In the genomic region with DNA sequence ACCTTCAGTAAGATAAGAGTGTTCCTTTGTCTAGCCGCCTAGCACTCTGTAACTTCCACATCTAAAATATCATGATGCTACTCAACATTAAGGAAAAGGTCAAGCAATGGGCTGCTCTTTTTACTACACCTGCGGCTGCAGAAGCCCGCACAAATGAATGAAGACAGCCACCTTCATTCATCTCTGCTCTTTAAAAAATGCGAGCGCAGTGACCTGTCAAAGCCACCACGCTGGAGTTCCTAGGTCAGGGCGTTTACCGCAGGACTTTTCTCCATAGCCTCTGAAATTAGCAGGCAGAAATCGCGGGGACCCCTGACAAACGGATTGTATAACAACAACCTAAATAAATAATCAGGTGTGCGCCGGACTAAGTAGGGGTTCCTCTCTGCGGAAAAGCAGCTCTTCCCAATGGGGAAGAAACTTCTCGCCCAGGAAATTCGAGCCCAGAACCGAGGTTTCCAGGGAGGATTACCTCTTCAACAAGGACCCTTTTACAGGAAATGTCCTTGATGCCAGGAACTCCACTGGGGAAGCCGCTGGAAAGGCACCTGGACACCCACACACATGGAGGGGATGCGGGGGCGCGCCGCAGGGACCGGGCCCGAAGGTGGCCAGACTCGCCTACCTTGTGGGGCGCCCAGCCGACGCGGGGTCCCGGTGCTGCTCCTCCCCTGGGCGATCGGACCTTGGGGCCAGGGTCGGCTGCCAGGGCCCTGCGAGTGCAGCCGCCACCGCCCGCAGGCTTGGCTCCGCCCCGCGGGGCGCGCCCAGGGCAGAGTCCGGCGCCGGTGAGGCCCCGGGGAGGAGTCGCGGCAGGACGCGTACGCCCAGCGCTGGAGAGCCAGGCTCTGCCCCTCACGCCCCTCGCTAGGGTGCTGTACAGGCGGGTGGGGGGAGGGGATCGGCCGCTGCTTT, we compare ENCODE assay signal across 10 cellular contexts. TPM values are rescaled to one million over a fixed set of nuclear protein-coding genes. Genes with fewer than 3 reads are reported as not detected.
A peak's percentile ranks its signal among the peaks of the same experiment; 100 is the strongest.
DNase-seq lines count a peak whose midpoint lies in the region; ATAC-seq and TF ChIP-seq lines count a peak whose summit lies in the region.
"Had no signal": no experiment of that assay in that cellular context is flagged by ENCODE, and none has a peak within 500 bp of the region (broad histone marks: within the 10 kb centered on the region; RNA-seq: fewer than 3 reads in every experiment).

A gene with protein sequence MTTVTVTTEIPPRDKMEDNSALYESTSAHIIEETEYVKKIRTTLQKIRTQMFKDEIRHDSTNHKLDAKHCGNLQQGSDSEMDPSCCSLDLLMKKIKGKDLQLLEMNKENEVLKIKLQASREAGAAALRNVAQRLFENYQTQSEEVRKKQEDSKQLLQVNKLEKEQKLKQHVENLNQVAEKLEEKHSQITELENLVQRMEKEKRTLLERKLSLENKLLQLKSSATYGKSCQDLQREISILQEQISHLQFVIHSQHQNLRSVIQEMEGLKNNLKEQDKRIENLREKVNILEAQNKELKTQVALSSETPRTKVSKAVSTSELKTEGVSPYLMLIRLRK (minus strand): TSS at position 751 of the 915 bp plus-strand sequence. CDS start 16,670 bp downstream, outside the sequence.

- peak within 1 kb of the TSS; percentile 77 for H3K4me3 Mint-ChIP-seq in MCF 10A (ENCODE audit: unreplicated experiment)

- POLR2A ChIA-PET in MCF 10A (lab: Yijun Ruan, JAX), result interaction anchor here (0.9 to 2.0 kb wide), 5 partner anchors 7 to 357 kb away, joined by 3 to 5 read pairs (median 4); no protein-coding TSS in a partner anchor

- H3K27me3 ChIP-seq in stomach smooth muscle (ENCODE audit: control insufficient read depth in 1 of 2, insufficient read depth in 2 of 2, low read length in 2 of 2), result peaks cover 0 to 10% of the 10 kb centered on the region in 2 donors

- no peaks in the 10 kb centered on the region for H3K9me3 Mint-ChIP-seq in MCF 10A (ENCODE audit: unreplicated experiment)

- no peaks in the 10 kb centered on the region for H3K9me3 ChIP-seq in stomach smooth muscle (ENCODE audit: control insufficient read depth in 2 of 2, low read length in 2 of 2)

- H3K4me1 ChIP-seq in stomach smooth muscle (ENCODE audit: control insufficient read depth, insufficient read depth, low read length), result peaks cover 19% of the 10 kb centered on the region

- BruUV-seq in MCF 10A (replicated peaks; lab: Mats Ljungman, UMichigan), result TSS peak; percentile 38

- H3K4me1 Mint-ChIP-seq in MCF 10A (ENCODE audit: insufficient read depth, unreplicated experiment), result peaks cover 21% of the 10 kb centered on the region

- intact Hi-C loops in MCF 10A (cut with micrococcal nuclease), result no loop called here

- peak within 1 kb of the TSS; percentile 87 for H3K27ac Mint-ChIP-seq in MCF 10A (ENCODE audit: low read depth, unreplicated experiment)

- H3K36me3 ChIP-seq in stomach smooth muscle (ENCODE audit: control insufficient read depth in 2 of 2, insufficient read depth in 2 of 2, low read length in 2 of 2), result no peaks in the 10 kb centered on the region

- peak; percentile 41 for DNase-seq in MCF 10A (ENCODE audit: unreplicated experiment)
- peak; percentile 76 for DNase-seq in islet precursor cell
- no peak for DNase-seq in NCI-H187 treated with DMSO at 0.1 percent for 48 hours (lab: John Stamatoyannopoulos, UW)
- no peak for DNase-seq in MV-4-11 (lab: John Stamatoyannopoulos, UW)
- no peak for DNase-seq in activated CD4-positive, alpha-beta T cell treated with anti-CD3 and anti-CD28 coated beads for 48 hours
- DNase-seq: midbrain had no signal

- ATAC-seq in HG02798 (IDR thresholded peaks at IDR 0.05; ENCODE audit: poor library complexity, unreplicated experiment) (peak; percentile 56), GM21360 (IDR thresholded peaks at IDR 0.05; ENCODE audit: unreplicated experiment) (no peak)

- no peaks in the 10 kb centered on the region for H3K27me3 Mint-ChIP-seq in MCF 10A (ENCODE audit: insufficient read depth, unreplicated experiment)

- peaks cover 4% of the 10 kb centered on the region for H3K36me3 Mint-ChIP-seq in MCF 10A (ENCODE audit: insufficient read depth, unreplicated experiment)

- peak within 1 kb of the TSS; percentile 45 to 78 for H3K4me3 ChIP-seq in stomach smooth muscle (ENCODE audit: low read length in 2 of 2)

- TF ChIP-seq CTCF in MCF 10A (IDR thresholded peaks at IDR 0.05; ENCODE audit: unreplicated experiment), result no peak

- peak within 1 kb of the TSS; percentile 64 for H3K27ac ChIP-seq in stomach smooth muscle (ENCODE audit: low read length)

- H3K9ac ChIP-seq in stomach smooth muscle (ENCODE audit: low read length in 2 of 2), result peak within 1 kb of the TSS; percentile 35 to 60

- CTCF ChIA-PET in MCF 10A (lab: Yijun Ruan, JAX), result interaction anchor here (0.6 to 2.5 kb wide), 4 partner anchors 10 to 288 kb away, joined by 3 to 8 read pairs (median 4); no protein-coding TSS in a partner anchor

RNA-seq across cellular contexts. Expression of the gene that starts here (rescaled TPM):
- 3.3 TPM in 2 replicates for total RNA-seq in MCF 10A (2022)
- total RNA-seq: T-helper 2 cell treated with Interferon-gamma antibody and Interleukin-4, amounts not matched to agents 100 ng/mL and 5 ng/mL, for 36 hours had no signal

Comparison
In these comparisons a context has a peak if more than half of its experiments do, and no peak if none do; other contexts are left out.
1. DNase-seq: peak in MCF 10A (single experiment) and islet precursor cell (single experiment); none in NCI-H187 treated with DMSO at 0.1 percent for 48 hours (single experiment), MV-4-11 (single experiment) and activated CD4-positive, alpha-beta T cell treated with anti-CD3 and anti-CD28 coated beads for 48 hours (single experiment).